1 cellular context compared by ENCODE assay signal in the genomic region with DNA sequence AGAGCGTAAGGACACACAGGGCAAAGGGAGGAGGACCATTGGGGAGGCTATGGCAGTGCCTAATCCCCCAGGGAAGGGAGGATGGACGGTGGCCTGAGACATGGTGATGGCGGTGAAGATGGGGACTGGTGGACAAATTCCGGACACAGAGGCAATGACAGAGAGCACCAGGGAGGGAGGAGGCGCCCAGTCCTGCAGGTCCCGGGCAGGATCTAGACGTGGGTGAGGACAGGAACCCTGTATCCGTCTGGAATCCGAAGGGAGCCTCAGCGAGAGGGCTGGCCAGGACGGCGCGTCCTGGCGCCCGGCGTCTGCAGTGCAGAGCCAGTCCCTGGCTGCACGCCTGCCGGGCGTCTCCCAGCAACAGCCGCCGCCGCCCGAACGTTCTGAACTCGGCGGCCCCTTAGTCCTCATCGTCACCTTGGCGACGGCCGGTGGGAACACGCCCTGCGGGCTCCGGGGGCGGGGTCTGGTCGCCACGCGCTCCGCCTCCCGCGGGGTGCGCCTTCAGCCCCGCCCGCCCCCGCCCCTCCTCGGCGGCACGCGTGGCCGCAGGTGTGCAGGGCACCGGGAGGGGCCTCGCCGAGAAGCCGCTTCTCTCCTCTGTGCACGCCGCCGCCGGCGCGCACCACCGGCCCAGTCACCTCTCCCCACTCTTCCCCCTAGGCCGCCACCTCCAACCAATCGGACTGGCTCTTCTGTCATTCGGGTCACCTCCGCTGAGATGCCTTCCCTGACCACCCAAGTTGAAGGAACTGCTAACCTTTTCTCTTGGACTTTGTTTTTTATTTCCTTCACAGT.
A peak's percentile ranks its signal among the peaks of the same experiment; 100 is the strongest.
TF ChIP-seq lines count a peak whose summit lies in the region.

No MANE protein-coding gene starts in this region.

TF ChIP-seq in HepG2, 621 proteins besides CTCF, POLR2A, EP300 and RAD21 (continued from another document and continues in another):
- TF ChIP-seq, protein P1, sequence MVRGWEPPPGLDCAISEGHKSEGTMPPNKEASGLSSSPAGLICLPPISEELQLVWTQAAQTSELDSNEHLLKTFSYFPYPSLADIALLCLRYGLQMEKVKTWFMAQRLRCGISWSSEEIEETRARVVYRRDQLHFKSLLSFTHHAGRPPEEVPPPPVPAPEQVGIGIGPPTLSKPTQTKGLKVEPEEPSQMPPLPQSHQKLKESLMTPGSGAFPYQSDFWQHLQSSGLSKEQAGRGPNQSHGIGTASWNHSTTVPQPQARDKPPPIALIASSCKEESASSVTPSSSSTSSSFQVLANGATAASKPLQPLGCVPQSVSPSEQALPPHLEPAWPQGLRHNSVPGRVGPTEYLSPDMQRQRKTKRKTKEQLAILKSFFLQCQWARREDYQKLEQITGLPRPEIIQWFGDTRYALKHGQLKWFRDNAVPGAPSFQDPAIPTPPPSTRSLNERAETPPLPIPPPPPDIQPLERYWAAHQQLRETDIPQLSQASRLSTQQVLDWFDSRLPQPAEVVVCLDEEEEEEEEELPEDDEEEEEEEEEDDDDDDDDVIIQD (CRISPR knock-in tag; IDR thresholded peaks at IDR 0.05; ENCODE audit: low read depth) = no peak
- peak; percentile 91 for TF ChIP-seq SAP130 (CRISPR knock-in tag; IDR thresholded peaks at IDR 0.05; ENCODE audit: low read depth)
- TF ChIP-seq NFKBIZ (CRISPR knock-in tag; IDR thresholded peaks at IDR 0.05) = no peak
- TF ChIP-seq, protein P2, sequence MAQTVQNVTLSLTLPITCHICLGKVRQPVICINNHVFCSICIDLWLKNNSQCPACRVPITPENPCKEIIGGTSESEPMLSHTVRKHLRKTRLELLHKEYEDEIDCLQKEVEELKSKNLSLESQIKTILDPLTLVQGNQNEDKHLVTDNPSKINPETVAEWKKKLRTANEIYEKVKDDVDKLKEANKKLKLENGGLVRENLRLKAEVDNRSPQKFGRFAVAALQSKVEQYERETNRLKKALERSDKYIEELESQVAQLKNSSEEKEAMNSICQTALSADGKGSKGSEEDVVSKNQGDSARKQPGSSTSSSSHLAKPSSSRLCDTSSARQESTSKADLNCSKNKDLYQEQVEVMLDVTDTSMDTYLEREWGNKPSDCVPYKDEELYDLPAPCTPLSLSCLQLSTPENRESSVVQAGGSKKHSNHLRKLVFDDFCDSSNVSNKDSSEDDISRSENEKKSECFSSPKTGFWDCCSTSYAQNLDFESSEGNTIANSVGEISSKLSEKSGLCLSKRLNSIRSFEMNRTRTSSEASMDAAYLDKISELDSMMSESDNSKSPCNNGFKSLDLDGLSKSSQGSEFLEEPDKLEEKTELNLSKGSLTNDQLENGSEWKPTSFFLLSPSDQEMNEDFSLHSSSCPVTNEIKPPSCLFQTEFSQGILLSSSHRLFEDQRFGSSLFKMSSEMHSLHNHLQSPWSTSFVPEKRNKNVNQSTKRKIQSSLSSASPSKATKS (CRISPR knock-in tag; IDR thresholded peaks at IDR 0.05) = no peak
- TF ChIP-seq NR1H2 (CRISPR knock-in tag; IDR thresholded peaks at IDR 0.05; ENCODE audit: borderline replicate concordance, low read depth) = no peak
- no peak for TF ChIP-seq JUNB (CRISPR knock-in tag; IDR thresholded peaks at IDR 0.05; ENCODE audit: borderline replicate concordance)
- no peak for TF ChIP-seq MEF2D (CRISPR knock-in tag; IDR thresholded peaks at IDR 0.05)
- TF ChIP-seq MYNN (CRISPR knock-in tag; IDR thresholded peaks at IDR 0.05; ENCODE audit: low read depth) = no peak
- TF ChIP-seq MED8 (CRISPR knock-in tag; IDR thresholded peaks at IDR 0.05; ENCODE audit: insufficient replicate concordance) = no peak
- TF ChIP-seq IKZF4 (CRISPR knock-in tag; IDR thresholded peaks at IDR 0.05; ENCODE audit: borderline replicate concordance, low read depth, not compliant biosample characterization) = peak; percentile 27
- no peak for TF ChIP-seq ZNF17 (CRISPR knock-in tag; IDR thresholded peaks at IDR 0.05)
- TF ChIP-seq YEATS4 (CRISPR knock-in tag; IDR thresholded peaks at IDR 0.05; ENCODE audit: borderline replicate concordance) = no peak
- TF ChIP-seq BHLHE40 (IDR thresholded peaks at IDR 0.05; ENCODE audit: low read length) = peak; percentile 42; the same call in 1 of the 2 replicates
- no peak for TF ChIP-seq JUN (CRISPR knock-in tag; IDR thresholded peaks at IDR 0.05)
- TF ChIP-seq RNF2 (conservative IDR thresholded peaks at IDR 0.05; ENCODE audit: low read depth) = no peak
- TF ChIP-seq, protein P3, sequence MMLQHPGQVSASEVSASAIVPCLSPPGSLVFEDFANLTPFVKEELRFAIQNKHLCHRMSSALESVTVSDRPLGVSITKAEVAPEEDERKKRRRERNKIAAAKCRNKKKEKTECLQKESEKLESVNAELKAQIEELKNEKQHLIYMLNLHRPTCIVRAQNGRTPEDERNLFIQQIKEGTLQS (CRISPR knock-in tag; IDR thresholded peaks at IDR 0.05) = no peak
- no peak for TF ChIP-seq WIZ (CRISPR knock-in tag; IDR thresholded peaks at IDR 0.05)
- TF ChIP-seq SOX6 (IDR thresholded peaks at IDR 0.05) = no peak
- TF ChIP-seq SOX6 (CRISPR knock-in tag; IDR thresholded peaks at IDR 0.05) = 0 out of 2 replicates have a peak, but pooled peaks have one; percentile 44
- no peak for TF ChIP-seq SRSF4 (IDR thresholded peaks at IDR 0.05; ENCODE audit: low read depth, low read length, poor library complexity, severe bottlenecking)
- TF ChIP-seq, protein P4, sequence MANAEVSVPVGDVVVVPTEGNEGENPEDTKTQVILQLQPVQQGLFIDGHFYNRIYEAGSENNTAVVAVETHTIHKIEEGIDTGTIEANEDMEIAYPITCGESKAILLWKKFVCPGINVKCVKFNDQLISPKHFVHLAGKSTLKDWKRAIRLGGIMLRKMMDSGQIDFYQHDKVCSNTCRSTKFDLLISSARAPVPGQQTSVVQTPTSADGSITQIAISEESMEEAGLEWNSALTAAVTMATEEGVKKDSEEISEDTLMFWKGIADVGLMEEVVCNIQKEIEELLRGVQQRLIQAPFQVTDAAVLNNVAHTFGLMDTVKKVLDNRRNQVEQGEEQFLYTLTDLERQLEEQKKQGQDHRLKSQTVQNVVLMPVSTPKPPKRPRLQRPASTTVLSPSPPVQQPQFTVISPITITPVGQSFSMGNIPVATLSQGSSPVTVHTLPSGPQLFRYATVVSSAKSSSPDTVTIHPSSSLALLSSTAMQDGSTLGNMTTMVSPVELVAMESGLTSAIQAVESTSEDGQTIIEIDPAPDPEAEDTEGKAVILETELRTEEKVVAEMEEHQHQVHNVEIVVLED (CRISPR knock-in tag; IDR thresholded peaks at IDR 0.05; ENCODE audit: borderline replicate concordance) = no peak
- TF ChIP-seq ZKSCAN5 (CRISPR knock-in tag; IDR thresholded peaks at IDR 0.05) = no peak
- TF ChIP-seq ZNF180 (CRISPR knock-in tag; IDR thresholded peaks at IDR 0.05; ENCODE audit: borderline replicate concordance, low read depth) = no peak
- TF ChIP-seq ZMAT3 (CRISPR knock-in tag; conservative IDR thresholded peaks at IDR 0.05) = no peak
- no peak for TF ChIP-seq ZNF12 (CRISPR knock-in tag; IDR thresholded peaks at IDR 0.05)
- TF ChIP-seq, protein P5, sequence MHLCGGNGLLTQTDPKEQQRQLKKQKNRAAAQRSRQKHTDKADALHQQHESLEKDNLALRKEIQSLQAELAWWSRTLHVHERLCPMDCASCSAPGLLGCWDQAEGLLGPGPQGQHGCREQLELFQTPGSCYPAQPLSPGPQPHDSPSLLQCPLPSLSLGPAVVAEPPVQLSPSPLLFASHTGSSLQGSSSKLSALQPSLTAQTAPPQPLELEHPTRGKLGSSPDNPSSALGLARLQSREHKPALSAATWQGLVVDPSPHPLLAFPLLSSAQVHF (CRISPR knock-in tag; IDR thresholded peaks at IDR 0.05) = no peak
- TF ChIP-seq TRIM24 (CRISPR knock-in tag; IDR thresholded peaks at IDR 0.05) = no peak
- no peak for TF ChIP-seq MTA1 (CRISPR knock-in tag; IDR thresholded peaks at IDR 0.05; ENCODE audit: borderline replicate concordance)
- no peak for TF ChIP-seq MTF2 (CRISPR knock-in tag; IDR thresholded peaks at IDR 0.05; ENCODE audit: borderline replicate concordance)
- no peak for TF ChIP-seq SATB2 (CRISPR knock-in tag; IDR thresholded peaks at IDR 0.05)
- TF ChIP-seq, protein P6, sequence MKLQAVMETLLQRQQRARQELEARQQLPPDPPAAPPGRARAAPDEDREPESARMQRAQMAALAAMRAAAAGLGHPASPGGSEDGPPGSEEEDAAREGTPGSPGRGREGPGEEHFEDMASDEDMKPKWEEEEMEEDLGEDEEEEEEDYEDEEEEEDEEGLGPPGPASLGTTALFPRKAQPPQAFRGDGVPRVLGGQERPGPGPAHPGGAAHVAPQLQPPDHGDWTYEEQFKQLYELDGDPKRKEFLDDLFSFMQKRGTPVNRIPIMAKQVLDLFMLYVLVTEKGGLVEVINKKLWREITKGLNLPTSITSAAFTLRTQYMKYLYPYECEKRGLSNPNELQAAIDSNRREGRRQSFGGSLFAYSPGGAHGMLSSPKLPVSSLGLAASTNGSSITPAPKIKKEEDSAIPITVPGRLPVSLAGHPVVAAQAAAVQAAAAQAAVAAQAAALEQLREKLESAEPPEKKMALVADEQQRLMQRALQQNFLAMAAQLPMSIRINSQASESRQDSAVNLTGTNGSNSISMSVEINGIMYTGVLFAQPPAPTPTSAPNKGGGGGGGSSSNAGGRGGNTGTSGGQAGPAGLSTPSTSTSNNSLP (IDR thresholded peaks at IDR 0.05; ENCODE audit: low read depth, low read length) = no peak
- TF ChIP-seq PRPF4 (IDR thresholded peaks at IDR 0.05; ENCODE audit: low read depth, low read length, poor library complexity, severe bottlenecking) = no peak
- TF ChIP-seq GTF2F1 (IDR thresholded peaks at IDR 0.05; ENCODE audit: low read length) = no peak
- TF ChIP-seq TCF12 (IDR thresholded peaks at IDR 0.05) = no peak
- peak; percentile 58; the same call in 1 of the 2 replicates for TF ChIP-seq TCF12 (CRISPR knock-in tag; IDR thresholded peaks at IDR 0.05)
- no peak for TF ChIP-seq RBM39 (IDR thresholded peaks at IDR 0.05; ENCODE audit: low read depth, low read length, poor library complexity, severe bottlenecking)
- TF ChIP-seq BRCA1 (CRISPR knock-in tag; IDR thresholded peaks at IDR 0.05) = no peak
- no peak for TF ChIP-seq DR1 (CRISPR knock-in tag; IDR thresholded peaks at IDR 0.05)
- TF ChIP-seq, protein P7, sequence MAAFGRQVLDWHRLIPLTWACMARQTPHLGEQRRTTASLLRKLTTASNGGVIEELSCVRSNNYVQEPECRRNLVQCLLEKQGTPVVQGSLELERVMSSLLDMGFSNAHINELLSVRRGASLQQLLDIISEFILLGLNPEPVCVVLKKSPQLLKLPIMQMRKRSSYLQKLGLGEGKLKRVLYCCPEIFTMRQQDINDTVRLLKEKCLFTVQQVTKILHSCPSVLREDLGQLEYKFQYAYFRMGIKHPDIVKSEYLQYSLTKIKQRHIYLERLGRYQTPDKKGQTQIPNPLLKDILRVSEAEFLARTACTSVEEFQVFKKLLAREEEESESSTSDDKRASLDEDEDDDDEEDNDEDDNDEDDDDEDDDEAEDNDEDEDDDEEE (CRISPR knock-in tag; IDR thresholded peaks at IDR 0.05) = no peak
- TF ChIP-seq ZNF747 (CRISPR knock-in tag; IDR thresholded peaks at IDR 0.05; ENCODE audit: borderline replicate concordance) = no peak
- TF ChIP-seq, protein P8, sequence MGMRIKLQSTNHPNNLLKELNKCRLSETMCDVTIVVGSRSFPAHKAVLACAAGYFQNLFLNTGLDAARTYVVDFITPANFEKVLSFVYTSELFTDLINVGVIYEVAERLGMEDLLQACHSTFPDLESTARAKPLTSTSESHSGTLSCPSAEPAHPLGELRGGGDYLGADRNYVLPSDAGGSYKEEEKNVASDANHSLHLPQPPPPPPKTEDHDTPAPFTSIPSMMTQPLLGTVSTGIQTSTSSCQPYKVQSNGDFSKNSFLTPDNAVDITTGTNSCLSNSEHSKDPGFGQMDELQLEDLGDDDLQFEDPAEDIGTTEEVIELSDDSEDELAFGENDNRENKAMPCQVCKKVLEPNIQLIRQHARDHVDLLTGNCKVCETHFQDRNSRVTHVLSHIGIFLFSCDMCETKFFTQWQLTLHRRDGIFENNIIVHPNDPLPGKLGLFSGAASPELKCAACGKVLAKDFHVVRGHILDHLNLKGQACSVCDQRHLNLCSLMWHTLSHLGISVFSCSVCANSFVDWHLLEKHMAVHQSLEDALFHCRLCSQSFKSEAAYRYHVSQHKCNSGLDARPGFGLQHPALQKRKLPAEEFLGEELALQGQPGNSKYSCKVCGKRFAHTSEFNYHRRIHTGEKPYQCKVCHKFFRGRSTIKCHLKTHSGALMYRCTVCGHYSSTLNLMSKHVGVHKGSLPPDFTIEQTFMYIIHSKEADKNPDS (CRISPR knock-in tag; IDR thresholded peaks at IDR 0.05) = no peak
- TF ChIP-seq RFXANK (CRISPR knock-in tag; IDR thresholded peaks at IDR 0.05) = no peak
- TF ChIP-seq, protein P9, sequence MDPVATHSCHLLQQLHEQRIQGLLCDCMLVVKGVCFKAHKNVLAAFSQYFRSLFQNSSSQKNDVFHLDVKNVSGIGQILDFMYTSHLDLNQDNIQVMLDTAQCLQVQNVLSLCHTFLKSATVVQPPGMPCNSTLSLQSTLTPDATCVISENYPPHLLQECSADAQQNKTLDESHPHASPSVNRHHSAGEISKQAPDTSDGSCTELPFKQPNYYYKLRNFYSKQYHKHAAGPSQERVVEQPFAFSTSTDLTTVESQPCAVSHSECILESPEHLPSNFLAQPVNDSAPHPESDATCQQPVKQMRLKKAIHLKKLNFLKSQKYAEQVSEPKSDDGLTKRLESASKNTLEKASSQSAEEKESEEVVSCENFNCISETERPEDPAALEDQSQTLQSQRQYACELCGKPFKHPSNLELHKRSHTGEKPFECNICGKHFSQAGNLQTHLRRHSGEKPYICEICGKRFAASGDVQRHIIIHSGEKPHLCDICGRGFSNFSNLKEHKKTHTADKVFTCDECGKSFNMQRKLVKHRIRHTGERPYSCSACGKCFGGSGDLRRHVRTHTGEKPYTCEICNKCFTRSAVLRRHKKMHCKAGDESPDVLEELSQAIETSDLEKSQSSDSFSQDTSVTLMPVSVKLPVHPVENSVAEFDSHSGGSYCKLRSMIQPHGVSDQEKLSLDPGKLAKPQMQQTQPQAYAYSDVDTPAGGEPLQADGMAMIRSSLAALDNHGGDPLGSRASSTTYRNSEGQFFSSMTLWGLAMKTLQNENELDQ (CRISPR knock-in tag; IDR thresholded peaks at IDR 0.05; ENCODE audit: borderline replicate concordance) = no peak
- TF ChIP-seq ZNF207 (IDR thresholded peaks at IDR 0.05; ENCODE audit: borderline replicate concordance) = no peak
- TF ChIP-seq, protein P10, sequence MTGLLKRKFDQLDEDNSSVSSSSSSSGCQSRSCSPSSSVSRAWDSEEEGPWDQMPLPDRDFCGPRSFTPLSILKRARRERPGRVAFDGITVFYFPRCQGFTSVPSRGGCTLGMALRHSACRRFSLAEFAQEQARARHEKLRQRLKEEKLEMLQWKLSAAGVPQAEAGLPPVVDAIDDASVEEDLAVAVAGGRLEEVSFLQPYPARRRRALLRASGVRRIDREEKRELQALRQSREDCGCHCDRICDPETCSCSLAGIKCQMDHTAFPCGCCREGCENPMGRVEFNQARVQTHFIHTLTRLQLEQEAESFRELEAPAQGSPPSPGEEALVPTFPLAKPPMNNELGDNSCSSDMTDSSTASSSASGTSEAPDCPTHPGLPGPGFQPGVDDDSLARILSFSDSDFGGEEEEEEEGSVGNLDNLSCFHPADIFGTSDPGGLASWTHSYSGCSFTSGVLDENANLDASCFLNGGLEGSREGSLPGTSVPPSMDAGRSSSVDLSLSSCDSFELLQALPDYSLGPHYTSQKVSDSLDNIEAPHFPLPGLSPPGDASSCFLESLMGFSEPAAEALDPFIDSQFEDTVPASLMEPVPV (CRISPR knock-in tag; IDR thresholded peaks at IDR 0.05) = 0 out of 2 replicates have a peak, but pooled peaks have one; percentile 30
- TF ChIP-seq ZNF552 (CRISPR knock-in tag; IDR thresholded peaks at IDR 0.05; ENCODE audit: borderline replicate concordance) = no peak
- TF ChIP-seq MBD4 (IDR thresholded peaks at IDR 0.05; ENCODE audit: borderline replicate concordance, low read length) = no peak
- no peak for TF ChIP-seq CBX5 (CRISPR knock-in tag; IDR thresholded peaks at IDR 0.05; ENCODE audit: borderline replicate concordance)
- peak; percentile 94 for TF ChIP-seq RBM22 (optimal IDR thresholded peaks at IDR 0.05; ENCODE audit: low read length)
- TF ChIP-seq POLR2G (IDR thresholded peaks at IDR 0.05; ENCODE audit: low read depth, low read length) = no peak
- TF ChIP-seq ZNF296 (CRISPR knock-in tag; conservative IDR thresholded peaks at IDR 0.05) = no peak
